14 cellular contexts compared by ENCODE assay signal in the genomic region with DNA sequence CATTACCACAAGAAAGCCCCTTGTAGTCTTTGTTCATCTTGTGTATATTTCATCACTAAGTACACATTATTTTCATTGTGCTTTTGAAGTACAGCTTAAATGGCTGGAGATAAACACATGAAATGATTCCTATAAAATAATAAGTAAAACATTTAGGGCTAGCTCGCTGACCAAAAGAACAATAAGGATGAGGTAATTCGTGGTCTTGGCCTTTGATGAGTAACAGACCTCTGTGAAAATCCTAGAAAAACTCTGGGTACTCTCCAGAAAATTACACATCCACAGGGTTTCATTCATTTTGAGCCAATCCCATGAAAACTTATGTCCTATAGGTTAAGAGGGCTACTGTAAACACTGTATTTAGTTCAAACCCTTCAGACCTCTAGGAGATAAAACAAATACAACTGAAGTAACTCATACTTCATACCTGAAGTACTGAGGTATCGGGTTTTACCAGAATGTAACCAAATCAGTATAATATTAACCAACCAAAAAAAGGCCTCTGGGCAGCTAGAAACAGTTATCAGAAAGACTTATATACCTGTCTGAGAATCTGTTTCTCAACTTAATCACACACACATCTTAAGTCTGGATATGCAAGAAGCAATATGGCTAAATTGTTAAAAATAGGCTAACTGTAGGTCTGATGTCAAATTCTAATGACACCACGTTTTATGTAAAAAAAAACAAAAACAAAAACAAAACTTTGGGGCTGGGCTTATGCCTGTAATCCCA. TPM values are rescaled to one million over a fixed set of nuclear protein-coding genes. Genes with fewer than 3 reads are reported as not detected.
DNase-seq lines count a peak whose midpoint lies in the region; ATAC-seq and TF ChIP-seq lines count a peak whose summit lies in the region.
"Had no signal": no experiment of that assay in that cellular context is flagged by ENCODE, and none has a peak within 500 bp of the region (broad histone marks: within the 10 kb centered on the region; RNA-seq: fewer than 3 reads in every experiment).

No MANE protein-coding gene starts in this region.

- H3K36me3 ChIP-seq in BJ (ENCODE audit: control insufficient read depth, insufficient read depth, low read length): no peaks in the 10 kb centered on the region
- H3K36me3 ChIP-seq in left lung: peaks cover 0 to 72% of the 10 kb centered on the region in 2 donors

- no peak for TF ChIP-seq CTCF in BJ (IDR thresholded peaks at IDR 0.05; ENCODE audit: insufficient read depth, low read depth, low read length)
- TF ChIP-seq CTCF in left lung (IDR thresholded peaks at IDR 0.05): no peak

- H3K4me1 ChIP-seq in left lung: peaks cover 0 to 13% of the 10 kb centered on the region in 2 donors

- CTCF ChIA-PET in BJ (lab: Yijun Ruan, JAX): no interaction called here

- DNase-seq in BJ (ENCODE audit: low read depth) (peak; percentile 24), LHCN-M2 (ENCODE audit: low read depth) (peak; percentile 74), astrocyte of the hippocampus (ENCODE audit: low read depth, low spot score) (peak; percentile 71), left lung (no peak), NCI-H345 (lab: John Stamatoyannopoulos, UW) (no peak), amniotic stem cell (lab: John Stamatoyannopoulos, UW) (no peak), DMS153 (lab: John Stamatoyannopoulos, UW) (no peak)
- DNase-seq in NK-92 treated with Interleukin-12 subunit alpha and Interleukin-12 subunit beta, amount 100 ng/mL, for 24 hours (lab: John Stamatoyannopoulos, UW): no peak
- DNase-seq: activated CD4-positive, CD25-positive, alpha-beta regulatory T cell; activated gamma-delta T cell; cortex of kidney; NCI-H2171 treated with DMSO at 0.1 percent for 48 hours; SIG-M5 had no signal

- H3K27me3 ChIP-seq in BJ (ENCODE audit: control insufficient read depth, insufficient read depth, low read length) (no peaks in the 10 kb centered on the region), left lung (no peaks in the 10 kb centered on the region)

- H3K9me3 ChIP-seq in left lung: no peaks in the 10 kb centered on the region

- no peak overlapping the region for H3K27ac ChIP-seq in left lung

- H3K4me3 ChIP-seq in BJ (ENCODE audit: low read depth, low read length) (no peak overlapping the region), left lung (no peak overlapping the region)

- POLR2A ChIA-PET in BJ (lab: Charles Lee): no interaction called here

- ATAC-seq in left lung: peak; percentile 51
- ATAC-seq: stimulated activated memory B cell treated with anti-CD40 and anti-IgM and Interleukin-4, amounts not matched to agents 10 μg/mL and 1 μg/mL and 100 μg/mL, for 72 hours had no signal

- intact Hi-C loops in left lung (cut with DNase I): no loop called here

RNA-seq across cellular contexts. Expression of gene CFAP36, which starts 31.0 kb away (rescaled TPM):
- polyA plus RNA-seq in BJ (2011; rRNA removed): 9.9 and 28.5 TPM in 2 replicates
- 4.3 and 4.7 TPM in 2 replicates for polyA minus RNA-seq in BJ (2011; rRNA and poly(A)+ RNA removed)
- total RNA-seq in LHCN-M2 (2014; rRNA removed) (25.1 and 28.4 TPM in 2 replicates), left lung (10 to 100 TPM; 32.4 to 36.4 TPM)
- 27.3 TPM for polyA plus RNA-seq in LHCN-M2 (2012)

Comparison
In these comparisons a context has a peak if more than half of its experiments do, and no peak if none do; other contexts are left out.
1. DNase-seq: peak in BJ (single experiment), LHCN-M2 (single experiment) and astrocyte of the hippocampus (single experiment); none in left lung (0 of 2), NCI-H345 (single experiment), amniotic stem cell (single experiment), DMS153 (single experiment) and NK-92 treated with Interleukin-12 subunit alpha and Interleukin-12 subunit beta, amount 100 ng/mL, for 24 hours (single experiment).